ENCODE assay signal across 1 cellular context in genomic region chr9:124818431-124819281, GRCh38.
A peak's percentile ranks its signal among the peaks of the same experiment; 100 is the strongest.
TF ChIP-seq lines count a peak whose summit lies in the region.

No MANE protein-coding gene starts in this region.

TF ChIP-seq in HepG2, 621 proteins besides CTCF, POLR2A, EP300 and RAD21 (continued from another document and continues in another):
- TF ChIP-seq NR2C2 (CRISPR knock-in tag; IDR thresholded peaks at IDR 0.05; ENCODE audit: borderline replicate concordance) = no peak; the same call in 1 of the 2 replicates
- peak; percentile 62; the same call in 1 of the 2 replicates for TF ChIP-seq HDAC2 (CRISPR knock-in tag; IDR thresholded peaks at IDR 0.05)
- no peak for TF ChIP-seq MLXIP (CRISPR knock-in tag; IDR thresholded peaks at IDR 0.05; ENCODE audit: borderline replicate concordance)
- peak; percentile 66; the same call in 1 of the 2 replicates for TF ChIP-seq SALL1 (CRISPR knock-in tag; IDR thresholded peaks at IDR 0.05)
- no peak for TF ChIP-seq SNRNP70 (IDR thresholded peaks at IDR 0.05; ENCODE audit: low read depth, low read length)
- no peak for TF ChIP-seq ZNF629 (CRISPR knock-in tag; conservative IDR thresholded peaks at IDR 0.05)
- TF ChIP-seq RFXANK (CRISPR knock-in tag; IDR thresholded peaks at IDR 0.05) = no peak
- no peak; the same call in 1 of the 2 replicates for TF ChIP-seq HNRNPL (IDR thresholded peaks at IDR 0.05; ENCODE audit: low read depth, low read length)
- TF ChIP-seq ZNF530 (CRISPR knock-in tag; IDR thresholded peaks at IDR 0.05; ENCODE audit: low read depth) = no peak
- TF ChIP-seq PLSCR1 (CRISPR knock-in tag; IDR thresholded peaks at IDR 0.05; ENCODE audit: borderline replicate concordance) = no peak
- TF ChIP-seq ISL2 (CRISPR knock-in tag; IDR thresholded peaks at IDR 0.05) = 0 out of 2 replicates have a peak, but pooled peaks have one; percentile 57
- no peak for TF ChIP-seq FUBP1 (CRISPR knock-in tag; IDR thresholded peaks at IDR 0.05; ENCODE audit: borderline replicate concordance)
- TF ChIP-seq FOXP1 (IDR thresholded peaks at IDR 0.05) = no peak
- no peak for TF ChIP-seq FOXP1 (CRISPR knock-in tag; IDR thresholded peaks at IDR 0.05)
- TF ChIP-seq BHLHE40 (IDR thresholded peaks at IDR 0.05; ENCODE audit: low read length) = peak; percentile 16; the same call in 1 of the 2 replicates
- no peak for TF ChIP-seq ZNF446 (CRISPR knock-in tag; IDR thresholded peaks at IDR 0.05)
- no peak for TF ChIP-seq MTA3 (CRISPR knock-in tag; IDR thresholded peaks at IDR 0.05)
- no peak for TF ChIP-seq MAFF (IDR thresholded peaks at IDR 0.05; ENCODE audit: low read depth, low read length)
- TF ChIP-seq RARA (CRISPR knock-in tag; IDR thresholded peaks at IDR 0.05) = peak; percentile 22; the same call in 1 of the 2 replicates
- no peak for TF ChIP-seq MAFK (conservative IDR thresholded peaks at IDR 0.05 in 1 of 2, IDR thresholded peaks at IDR 0.05 in 1 of 2; ENCODE audit: low read length in 2 of 2)
- TF ChIP-seq KMT2A (CRISPR knock-in tag; IDR thresholded peaks at IDR 0.05) = 0 out of 2 replicates have a peak, but pooled peaks have one; percentile 25
- no peak for TF ChIP-seq ZNF850 (CRISPR knock-in tag; conservative IDR thresholded peaks at IDR 0.05)
- TF ChIP-seq ZFAT (CRISPR knock-in tag; conservative IDR thresholded peaks at IDR 0.05) = no peak
- TF ChIP-seq MBNL3 (CRISPR knock-in tag; conservative IDR thresholded peaks at IDR 0.05) = no peak
- no peak for TF ChIP-seq ZNF773 (CRISPR knock-in tag; IDR thresholded peaks at IDR 0.05; ENCODE audit: borderline replicate concordance)
- TF ChIP-seq ZNF230 (CRISPR knock-in tag; IDR thresholded peaks at IDR 0.05) = no peak; the same call in 1 of the 2 replicates
- 0 out of 2 replicates have a peak, but pooled peaks have one; percentile 32 for TF ChIP-seq IRF2 (CRISPR knock-in tag; IDR thresholded peaks at IDR 0.05)
- TF ChIP-seq FOSL2 (CRISPR knock-in tag; IDR thresholded peaks at IDR 0.05) = peak; percentile 81
- TF ChIP-seq DZIP1 (CRISPR knock-in tag; IDR thresholded peaks at IDR 0.05) = no peak
- TF ChIP-seq JUNB (CRISPR knock-in tag; IDR thresholded peaks at IDR 0.05; ENCODE audit: borderline replicate concordance) = no peak
- no peak for TF ChIP-seq KLF6 (CRISPR knock-in tag; IDR thresholded peaks at IDR 0.05)
- no peak for TF ChIP-seq SNAPC5 (CRISPR knock-in tag; IDR thresholded peaks at IDR 0.05; ENCODE audit: borderline replicate concordance)
- no peak for TF ChIP-seq SIN3A (IDR thresholded peaks at IDR 0.05; ENCODE audit: borderline replicate concordance, low read depth, low read length)
- 0 out of 2 replicates have a peak, but pooled peaks have one; percentile 19 for TF ChIP-seq CBFB (CRISPR knock-in tag; IDR thresholded peaks at IDR 0.05)
- peak; percentile 60; the same call in 1 of the 2 replicates for TF ChIP-seq ZNF143 (CRISPR knock-in tag; IDR thresholded peaks at IDR 0.05)
- no peak for TF ChIP-seq MATR3 (CRISPR knock-in tag; IDR thresholded peaks at IDR 0.05)
- TF ChIP-seq ZNF761 (CRISPR knock-in tag; conservative IDR thresholded peaks at IDR 0.05) = no peak
- TF ChIP-seq TFDP2 (CRISPR knock-in tag; IDR thresholded peaks at IDR 0.05) = peak; percentile 22; the same call in 1 of the 2 replicates
- TF ChIP-seq ZBTB2 (CRISPR knock-in tag; IDR thresholded peaks at IDR 0.05; ENCODE audit: low read depth) = no peak
- TF ChIP-seq STAG1 (CRISPR knock-in tag; IDR thresholded peaks at IDR 0.05) = peak; percentile 26; the same call in 1 of the 2 replicates
- TF ChIP-seq AGO1 (IDR thresholded peaks at IDR 0.05; ENCODE audit: low read depth, low read length, poor library complexity, severe bottlenecking) = no peak
- no peak for TF ChIP-seq ZNF18 (CRISPR knock-in tag; IDR thresholded peaks at IDR 0.05; ENCODE audit: insufficient replicate concordance)
- TF ChIP-seq PHB2 (IDR thresholded peaks at IDR 0.05; ENCODE audit: partially characterized antibody) = no peak
- TF ChIP-seq ZBTB43 (CRISPR knock-in tag; conservative IDR thresholded peaks at IDR 0.05) = peak; percentile 57; the same call in 1 of the 2 replicates
- no peak for TF ChIP-seq ZSCAN30 (CRISPR knock-in tag; IDR thresholded peaks at IDR 0.05)
- TF ChIP-seq REST (IDR thresholded peaks at IDR 0.05; ENCODE audit: borderline replicate concordance in 1 of 2, low read depth in 1 of 2, low read length in 2 of 2) = no peak
- TF ChIP-seq HOXA5 (CRISPR knock-in tag; IDR thresholded peaks at IDR 0.05) = no peak
- no peak for TF ChIP-seq ZC3H13 (CRISPR knock-in tag; IDR thresholded peaks at IDR 0.05)
